Comparison of ENCODE assay signal across 8 cellular contexts in genomic region chr9:72305102-72305546, GRCh38. TPM values are rescaled to one million over a fixed set of nuclear protein-coding genes. Genes with fewer than 3 reads are reported as not detected.
A peak's percentile ranks its signal among the peaks of the same experiment; 100 is the strongest.
DNase-seq lines count a peak whose midpoint lies in the region; ATAC-seq, FAIRE-seq and TF ChIP-seq lines count a peak whose summit lies in the region.

No MANE protein-coding gene starts in this region.

- H3K9me3 Mint-ChIP-seq in CD14-positive monocyte (peaks cover 0 to 1% (median 0%) of the 10 kb centered on the region in 7 donors), nephron progenitor cell (no peaks in the 10 kb centered on the region)

- H3K4me1 Mint-ChIP-seq in CD14-positive monocyte: peaks cover 70% of the 10 kb centered on the region
- peaks cover 12% of the 10 kb centered on the region for H3K4me1 Mint-ChIP-seq in nephron progenitor cell

- H3K4me3 Mint-ChIP-seq in CD14-positive monocyte (peak overlapping the region; percentile 73 to 91), nephron progenitor cell (no peak overlapping the region)

- intact Hi-C loops in CD14-positive monocyte (cut with micrococcal nuclease): loop anchor here (5.0 to 10.0 kb wide), 3 partner anchors 52 to 640 kb away; no protein-coding TSS in a partner anchor

- H3K36me3 Mint-ChIP-seq in CD14-positive monocyte (peaks cover 3 to 6% of the 10 kb centered on the region in 2 donors), nephron progenitor cell (ENCODE audit: low read depth) (no peaks in the 10 kb centered on the region)

- no peak for FAIRE-seq in HTR-8/SVneo (lab: Jason Lieb, UNC)

- TF ChIP-seq CTCF in CD14-positive monocyte (IDR thresholded peaks at IDR 0.05): no peak
- no peak for TF ChIP-seq CTCF in fibroblast of villous mesenchyme (IDR thresholded peaks at IDR 0.05; ENCODE audit: insufficient read depth, low read depth, low read length)
- TF ChIP-seq CTCF in nephron progenitor cell (IDR thresholded peaks at IDR 0.05): no peak

- peak overlapping the region; percentile 58 for H3K4me3 ChIP-seq in fibroblast of villous mesenchyme (ENCODE audit: low read depth, low read length)

- H3K27ac Mint-ChIP-seq in CD14-positive monocyte (peak overlapping the region; percentile 97 to 99 (median 97)), nephron progenitor cell (peak overlapping the region; percentile 27)

- peak; percentile 81 for ATAC-seq in GM19372 (IDR thresholded peaks at IDR 0.05; ENCODE audit: low read depth, unreplicated experiment)
- peak; percentile 60 for ATAC-seq in HG03558 (IDR thresholded peaks at IDR 0.05; ENCODE audit: extremely low read depth, unreplicated experiment)

- DNase-seq in CD14-positive monocyte (ENCODE audit: low spot score) (peak; percentile 92), UCSD-AML1 (lab: John Stamatoyannopoulos, UW; ENCODE audit: unreplicated experiment) (peak; percentile 78), fibroblast of villous mesenchyme (ENCODE audit: low read depth) (peak; percentile 99), nephron progenitor cell (peak; percentile 22), HTR-8/SVneo (ENCODE audit: insufficient read length, low spot score) (no peak)
- DNase-seq in stimulated activated CD4-positive, alpha-beta T cell treated with anti-CD3 and anti-CD28 coated beads, Interleukin-2, amount 100 ng/mL, for 24 hours: no peak

- H3K27me3 Mint-ChIP-seq in CD14-positive monocyte (ENCODE audit: low read depth in 3 of 3): no peaks in the 10 kb centered on the region
- no peaks in the 10 kb centered on the region for H3K27me3 Mint-ChIP-seq in nephron progenitor cell (ENCODE audit: low read depth, poor library complexity)

RNA-seq across cellular contexts. Expression of gene ZFAND5, which starts 59.9 kb away (rescaled TPM):
- 100 to 1,000 TPM; 199 to 237 TPM for polyA plus RNA-seq in CD14-positive monocyte
- 206 and 366 TPM in 2 replicates for total RNA-seq in fibroblast of villous mesenchyme

Comparison
In these comparisons a context has a peak if more than half of its experiments do, and no peak if none do; other contexts are left out.
1. DNase-seq: peak in CD14-positive monocyte (single experiment), UCSD-AML1 (single experiment), fibroblast of villous mesenchyme (single experiment) and nephron progenitor cell (single experiment); none in HTR-8/SVneo (single experiment) and stimulated activated CD4-positive, alpha-beta T cell treated with anti-CD3 and anti-CD28 coated beads, Interleukin-2, amount 100 ng/mL, for 24 hours (0 of 2).